Comparison of ENCODE assay signal across 30 cellular contexts in genomic region chr7:110281362-110281761, GRCh38.
"Had no signal": no experiment of that assay in that cellular context is flagged by ENCODE, and none has a peak within 500 bp of the region (broad histone marks: within the 10 kb centered on the region; RNA-seq: fewer than 3 reads in every experiment).

No MANE protein-coding gene starts in this region.

- H3K4me3 Mint-ChIP-seq: activated CD4-positive, alpha-beta T cell treated with anti-CD3 and anti-CD28 coated beads for 36 hours; activated CD4-positive, alpha-beta T cell treated with anti-CD3 and anti-CD28 coated beads, Interleukin-2, amount 10 ng/mL, durations not matched to agents 7 days and 5 days; activated CD8-positive, alpha-beta T cell treated with anti-CD3 and anti-CD28 coated beads, Interleukin-2, amount 10 ng/mL, durations not matched to agents 7 days and 5 days; activated T-cell treated with anti-CD3 and anti-CD28 coated beads, Interleukin-2, amount 50 U/mL, for 24 hours; IgD-negative memory B cell; T-helper 1 cell treated with Interleukin-12 subunit alpha and Interleukin-12 subunit beta and Interleukin-4 antibody, amounts not matched to agents 30 μg/mL and 1 μg/mL, for 36 hours; T-helper 2 cell treated with Interferon-gamma antibody and Interleukin-4, amounts not matched to agents 5 μg/mL and 100 μg/mL, for 36 hours; WTC11 had no signal

- H3K27ac Mint-ChIP-seq: activated CD4-positive, alpha-beta T cell treated with anti-CD3 and anti-CD28 coated beads for 36 hours; activated CD4-positive, alpha-beta T cell treated with anti-CD3 and anti-CD28 coated beads, Interleukin-2, amount 10 ng/mL, durations not matched to agents 7 days and 5 days; activated CD8-positive, alpha-beta T cell treated with anti-CD3 and anti-CD28 coated beads, Interleukin-2, amount 10 ng/mL, durations not matched to agents 7 days and 5 days; activated naive CD4-positive, alpha-beta T cell treated with anti-CD3 and anti-CD28 coated beads, Interleukin-2, amount 50 U/mL, for 72 hours; activated T-cell treated with anti-CD3 and anti-CD28 coated beads, Interleukin-2, amount 50 U/mL, for 24 hours; activated T-helper 2 cell treated with anti-CD3 and anti-CD28 coated beads, Interferon-gamma antibody, Interleukin-2, Interleukin-4, amounts not matched to agents 10 μg/mL and 5 μg/mL and 100 μg/mL, durations not matched to agents 14 hours and 24 hours and 36 hours; IgD-negative memory B cell; T-helper 1 cell treated with Interleukin-12 subunit alpha and Interleukin-12 subunit beta and Interleukin-4 antibody, amounts not matched to agents 30 μg/mL and 1 μg/mL, for 36 hours; T-helper 2 cell treated with Interferon-gamma antibody and Interleukin-4, amounts not matched to agents 5 μg/mL and 100 μg/mL, for 36 hours; WTC11 had no signal

- H3K4me3 ChIP-seq: adrenal gland, body of pancreas, breast epithelium, MG63 had no signal

- ATAC-seq: activated CD4-positive, alpha-beta T cell treated with anti-CD3 and anti-CD28 coated beads for 36 hours; activated CD4-positive, CD25-positive, alpha-beta regulatory T cell treated with anti-CD3 and anti-CD28 coated beads, Interleukin-2, amount 50 U/mL, for 24 hours; activated CD8-positive, alpha-beta T cell treated with anti-CD3 and anti-CD28 coated beads, Interleukin-2, amount 10 ng/mL, durations not matched to agents 7 days and 5 days; activated naive CD4-positive, alpha-beta T cell treated with anti-CD3 and anti-CD28 coated beads, Interleukin-2, amount 50 U/mL, for 72 hours; body of pancreas; WTC11 had no signal

- H3K9me3 Mint-ChIP-seq: activated CD4-positive, alpha-beta T cell treated with anti-CD3 and anti-CD28 coated beads, Interleukin-2, amount 10 ng/mL, durations not matched to agents 7 days and 5 days; activated naive CD4-positive, alpha-beta T cell treated with anti-CD3 and anti-CD28 coated beads, Interleukin-2, amount 50 U/mL, for 72 hours; activated T-cell treated with anti-CD3 and anti-CD28 coated beads, Interleukin-2, amount 50 U/mL, for 24 hours; activated T-helper 2 cell treated with anti-CD3 and anti-CD28 coated beads, Interferon-gamma antibody, Interleukin-2, Interleukin-4, amounts not matched to agents 10 μg/mL and 5 μg/mL and 100 μg/mL, durations not matched to agents 14 hours and 24 hours and 36 hours; IgD-negative memory B cell; T-helper 1 cell treated with Interleukin-12 subunit alpha and Interleukin-12 subunit beta and Interleukin-4 antibody, amounts not matched to agents 30 μg/mL and 1 μg/mL, for 36 hours; T-helper 2 cell treated with Interferon-gamma antibody and Interleukin-4, amounts not matched to agents 5 μg/mL and 100 μg/mL, for 36 hours; WTC11 had no signal

- H3K9me3 ChIP-seq: adrenal gland, body of pancreas, breast epithelium, MG63 had no signal

- H3K4me1 Mint-ChIP-seq: activated CD4-positive, alpha-beta T cell treated with anti-CD3 and anti-CD28 coated beads for 36 hours; activated CD4-positive, alpha-beta T cell treated with anti-CD3 and anti-CD28 coated beads, Interleukin-2, amount 10 ng/mL, durations not matched to agents 7 days and 5 days; IgD-negative memory B cell had no signal

- H3K36me3 ChIP-seq: adrenal gland, breast epithelium, MG63 had no signal

- H3K27ac ChIP-seq: adrenal gland, body of pancreas, breast epithelium had no signal

- DNase-seq: activated CD4-positive, alpha-beta T cell treated with anti-CD3 and anti-CD28 coated beads for 36 hours; activated CD4-positive, alpha-beta T cell treated with anti-CD3 and anti-CD28 coated beads, Interleukin-2, amount 10 ng/mL, durations not matched to agents 7 days and 5 days; activated CD4-positive, alpha-beta T cell treated with anti-CD3 and anti-CD28 coated beads, Interleukin-2, amount 50 U/mL, for 48 hours; activated CD8-positive, alpha-beta T cell treated with anti-CD3 and anti-CD28 coated beads, Interleukin-2, amount 10 ng/mL, durations not matched to agents 7 days and 5 days; activated gamma-delta T cell; activated naive CD4-positive, alpha-beta T cell treated with Interleukin-2 at 50 U/mL for 16 hours; activated T-cell treated with anti-CD3 and anti-CD28 coated beads, Interleukin-2, amount 50 U/mL, for 24 hours; adrenal gland; body of pancreas; Karpas-422; KBM-7; MG63; NCI-H1048; NCI-H1105 treated with DMSO at 0.1 percent for 48 hours; NCI-H1436; NCI-H187; NCI-H2029 treated with DMSO at 0.1 percent for 48 hours; NCI-H2107; NCI-H2171; NCI-H510A treated with DMSO at 0.1 percent for 48 hours; NCI-H526 treated with DMSO at 0.1 percent for 48 hours; Right ventricle myocardium superior had no signal

- H3K27me3 ChIP-seq: adrenal gland, body of pancreas, breast epithelium, MG63 had no signal

- H3K4me1 ChIP-seq: adrenal gland, breast epithelium had no signal

- H3K27me3 Mint-ChIP-seq: activated CD4-positive, alpha-beta T cell treated with anti-CD3 and anti-CD28 coated beads for 36 hours; activated CD4-positive, alpha-beta T cell treated with anti-CD3 and anti-CD28 coated beads, Interleukin-2, amount 10 ng/mL, durations not matched to agents 7 days and 5 days; activated T-cell treated with anti-CD3 and anti-CD28 coated beads, Interleukin-2, amount 50 U/mL, for 24 hours; IgD-negative memory B cell had no signal

- H3K36me3 Mint-ChIP-seq: activated naive CD4-positive, alpha-beta T cell treated with anti-CD3 and anti-CD28 coated beads, Interleukin-2, amount 50 U/mL, for 72 hours; IgD-negative memory B cell; WTC11 had no signal
